17 cellular contexts compared by ENCODE assay signal in the genomic region with DNA sequence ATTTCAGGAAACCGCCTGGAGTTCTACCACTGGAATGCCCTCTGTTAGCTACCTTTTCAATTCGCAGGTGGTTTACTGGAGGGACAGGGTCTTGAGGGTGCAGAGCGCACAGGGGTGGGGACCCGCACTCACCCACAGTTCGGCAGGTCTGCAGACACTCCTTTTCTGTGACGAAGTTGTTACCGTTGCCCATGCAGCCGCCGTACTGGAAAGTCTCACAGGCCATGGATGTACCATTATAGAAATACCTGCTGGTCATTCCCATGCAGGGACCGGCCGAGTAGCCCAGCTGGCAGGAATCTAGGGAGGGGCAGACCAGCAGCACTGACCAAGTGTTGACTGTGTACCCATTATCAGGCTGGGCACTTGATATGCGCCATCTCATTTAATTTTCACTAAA. TPM values are rescaled to one million over a fixed set of nuclear protein-coding genes. Genes with fewer than 3 reads are reported as not detected.
A peak's percentile ranks its signal among the peaks of the same experiment; 100 is the strongest.
DNase-seq lines count a peak whose midpoint lies in the region; ATAC-seq, FAIRE-seq and TF ChIP-seq lines count a peak whose summit lies in the region.
"Had no signal": no experiment of that assay in that cellular context is flagged by ENCODE, and none has a peak within 500 bp of the region (broad histone marks: within the 10 kb centered on the region; RNA-seq: fewer than 3 reads in every experiment).

No MANE protein-coding gene starts in this region.

- H3K36me3 ChIP-seq in BLaER1 (peaks cover 4% of the 10 kb centered on the region; the same call in 1 of the 2 replicates), Caco-2 (ENCODE audit: control insufficient read depth, insufficient read depth, low read length) (no peaks in the 10 kb centered on the region), HepG2 (replicated peaks in 1 of 2; ENCODE audit: control insufficient read depth in 1 of 2, insufficient read depth in 2 of 2, low read length in 2 of 2) (peaks cover 25 to 62% of the 10 kb centered on the region in 2 experiments), testis (ENCODE audit: low read depth, missing control alignments) (no peaks in the 10 kb centered on the region)

- no peak overlapping the region for H2AFZ ChIP-seq in HepG2 (ENCODE audit: low read length)
- H2AFZ ChIP-seq: GM23248 had no signal

- H3K79me2 ChIP-seq in HepG2 (ENCODE audit: insufficient read depth, low read length) = peaks cover 6% of the 10 kb centered on the region

- H3K4me3 ChIP-seq in BLaER1 = peak overlapping the region; percentile 53; the same call in 1 of the 2 replicates
- H3K4me3 ChIP-seq in Caco-2 (ENCODE audit: low read depth, low read length) = no peak overlapping the region
- no peak overlapping the region for H3K4me3 ChIP-seq in HepG2 (replicated peaks in 1 of 3; ENCODE audit: insufficient read depth in 1 of 3, low read depth in 2 of 3, low read length in 3 of 3)
- no peak overlapping the region for H3K4me3 ChIP-seq in testis
- H3K4me3 ChIP-seq: A549, GM23248 had no signal

- H3K9ac ChIP-seq in BLaER1 (peak overlapping the region; percentile 79), HepG2 (ENCODE audit: insufficient read depth, low read depth, low read length) (no peak overlapping the region)
- H3K9ac ChIP-seq: GM23248 had no signal

- H3K4me2 ChIP-seq in BLaER1 (peak overlapping the region; percentile 92), HepG2 (ENCODE audit: low read depth, low read length) (no peak overlapping the region)
- H3K4me2 ChIP-seq: A549 had no signal

- no peak overlapping the region for H3K4me3 Mint-ChIP-seq in Caco-2 (ENCODE audit: unreplicated experiment)
- H3K4me3 Mint-ChIP-seq in type B pancreatic cell = no peak overlapping the region
- no peak overlapping the region for H3K4me3 Mint-ChIP-seq in activated CD8-positive, alpha-beta T cell treated with anti-CD3 and anti-CD28 coated beads, Interleukin-2, amount 10 ng/mL, durations not matched to agents 7 days and 5 days
- H3K4me3 Mint-ChIP-seq: CD4-positive, CD25-positive, alpha-beta regulatory T cell had no signal

- in situ Hi-C loops in HepG2 (cut with HindIII; ENCODE audit: extremely low pct_ligation_motif_present, low pct_unique_long_range_greater_than_20kb) = no loop called here

- intact Hi-C loops in Caco-2 (cut with micrococcal nuclease; ENCODE audit: unreplicated experiment) (no loop called here), HepG2 (cut with micrococcal nuclease; ENCODE audit: unreplicated experiment) (no loop called here), testis (cut with DNase I; ENCODE audit: low total_unique reads) (no loop called here)

- H3K27ac Mint-ChIP-seq in Caco-2 (ENCODE audit: unreplicated experiment) (peak overlapping the region; percentile 25), type B pancreatic cell (no peak overlapping the region)
- no peak overlapping the region for H3K27ac Mint-ChIP-seq in activated CD8-positive, alpha-beta T cell treated with anti-CD3 and anti-CD28 coated beads, Interleukin-2, amount 10 ng/mL, durations not matched to agents 7 days and 5 days
- H3K27ac Mint-ChIP-seq: CD4-positive, CD25-positive, alpha-beta regulatory T cell had no signal

- TF ChIP-seq EP300 in HepG2 (IDR thresholded peaks at IDR 0.05; ENCODE audit: low read depth in 2 of 2, low read length in 2 of 2) (no peak), HepG2 (CRISPR knock-in tag; IDR thresholded peaks at IDR 0.05; ENCODE audit: borderline replicate concordance) (no peak)

- POLR2A ChIA-PET in Caco-2 (lab: Charles Lee) (no interaction called here), HepG2 (lab: Yijun Ruan, JAX) (interaction anchor here (1.4 to 5.3 kb wide), 4 partner anchors 11 to 20 kb away, joined by 3 to 52 read pairs (median 16); a partner anchor contains a TSS)
- POLR2A ChIA-PET in activated CD8-positive, alpha-beta T cell treated with anti-CD3 and anti-CD28 coated beads, Interleukin-2, amount 10 ng/mL, durations not matched to agents 7 days and 5 days (lab: Charles Lee) = no interaction called here

- no peaks in the 10 kb centered on the region for H3K9me3 Mint-ChIP-seq in Caco-2 (ENCODE audit: unreplicated experiment)
- peaks cover 4% of the 10 kb centered on the region for H3K9me3 Mint-ChIP-seq in type B pancreatic cell
- H3K9me3 Mint-ChIP-seq in activated CD8-positive, alpha-beta T cell treated with anti-CD3 and anti-CD28 coated beads, Interleukin-2, amount 10 ng/mL, durations not matched to agents 7 days and 5 days (ENCODE audit: insufficient read depth) = no peaks in the 10 kb centered on the region
- H3K9me3 Mint-ChIP-seq: CD4-positive, CD25-positive, alpha-beta regulatory T cell had no signal

- CTCF ChIA-PET in Caco-2 (lab: Charles Lee) (no interaction called here), HepG2 (lab: Yijun Ruan, JAX; ENCODE audit: low intra/inter-chr PET ratio, low total read pairs) (no interaction called here)
- CTCF ChIA-PET in activated CD8-positive, alpha-beta T cell treated with anti-CD3 and anti-CD28 coated beads, Interleukin-2, amount 10 ng/mL, durations not matched to agents 7 days and 5 days (lab: Charles Lee) = no interaction called here

- TF ChIP-seq RAD21 in HepG2 (CRISPR knock-in tag; IDR thresholded peaks at IDR 0.05) = no peak

- H3K27ac ChIP-seq in BLaER1 (peak overlapping the region; percentile 98), HepG2 (ENCODE audit: extremely low read length, insufficient read depth, low read length) (peak overlapping the region; percentile 25), testis (no peak overlapping the region)
- H3K27ac ChIP-seq: A549, GM23248, HL-60 had no signal

- H3K36me3 Mint-ChIP-seq in Caco-2 (ENCODE audit: insufficient read depth, unreplicated experiment) (no peaks in the 10 kb centered on the region), type B pancreatic cell (peaks cover 9% of the 10 kb centered on the region)
- no peaks in the 10 kb centered on the region for H3K36me3 Mint-ChIP-seq in activated CD8-positive, alpha-beta T cell treated with anti-CD3 and anti-CD28 coated beads, Interleukin-2, amount 10 ng/mL, durations not matched to agents 7 days and 5 days (ENCODE audit: low read depth)
- H3K36me3 Mint-ChIP-seq: CD4-positive, CD25-positive, alpha-beta regulatory T cell had no signal

- peaks cover 8% of the 10 kb centered on the region for H3K4me1 Mint-ChIP-seq in Caco-2 (ENCODE audit: low read depth, unreplicated experiment)
- peaks cover 16% of the 10 kb centered on the region for H3K4me1 Mint-ChIP-seq in type B pancreatic cell (ENCODE audit: unreplicated experiment)
- H3K4me1 Mint-ChIP-seq in activated CD8-positive, alpha-beta T cell treated with anti-CD3 and anti-CD28 coated beads, Interleukin-2, amount 10 ng/mL, durations not matched to agents 7 days and 5 days (ENCODE audit: low read depth) = no peaks in the 10 kb centered on the region
- H3K4me1 Mint-ChIP-seq: CD4-positive, CD25-positive, alpha-beta regulatory T cell had no signal

- H3K4me1 ChIP-seq in BLaER1 (peaks cover 77% of the 10 kb centered on the region), Caco-2 (peaks cover 7% of the 10 kb centered on the region; the same call in 1 of the 2 replicates), HepG2 (ENCODE audit: insufficient read depth, low read length) (peaks cover 81% of the 10 kb centered on the region), testis (peaks cover 6% of the 10 kb centered on the region)
- H3K4me1 ChIP-seq: A549 had no signal

- no peak for ATAC-seq in HepG2
- no peak for ATAC-seq in activated CD8-positive, alpha-beta T cell treated with anti-CD3 and anti-CD28 coated beads, Interleukin-2, amount 10 ng/mL, durations not matched to agents 7 days and 5 days
- ATAC-seq: HCT116 had no signal

- FAIRE-seq in HepG2 (lab: Jason Lieb, UNC) = no peak
- FAIRE-seq: A549, H54 had no signal

- 100% methylated on average over 10 of the region's 12 CpGs for WGBS in HepG2 (ENCODE audit: low lambda C conversion rate)
- WGBS in testis, 2 donors = 93 to 96% methylated on average over 11 to 12 of the region's 12 CpGs

- TF ChIP-seq CTCF in Caco-2 (IDR thresholded peaks at IDR 0.05; ENCODE audit: insufficient read depth in 1 of 2, low read depth in 1 of 2, low read length in 1 of 2, severe bottlenecking in 1 of 2, unreplicated experiment in 1 of 2) (no peak), HepG2 (CRISPR knock-in tag; IDR thresholded peaks at IDR 0.05) (no peak), type B pancreatic cell (conservative IDR thresholded peaks at IDR 0.05) (no peak), testis (IDR thresholded peaks at IDR 0.05) (no peak)

- H4K20me1 ChIP-seq in BLaER1 (no peaks in the 10 kb centered on the region), HepG2 (ENCODE audit: insufficient read depth, low read length) (peaks cover 65% of the 10 kb centered on the region)

- TF ChIP-seq POLR2A in HepG2 (IDR thresholded peaks at IDR 0.05; ENCODE audit: insufficient read depth in 1 of 2, low read depth in 2 of 2, low read length in 2 of 2) = no peak; a peak in 1 of 4 replicates
- TF ChIP-seq POLR2A in testis (IDR thresholded peaks at IDR 0.05) = no peak

- no peaks in the 10 kb centered on the region for H3K27me3 ChIP-seq in BLaER1
- no peaks in the 10 kb centered on the region for H3K27me3 ChIP-seq in Caco-2 (replicated peaks; ENCODE audit: control insufficient read depth, insufficient read depth, low read length)
- H3K27me3 ChIP-seq in HepG2 (ENCODE audit: control insufficient read depth in 1 of 2, insufficient read depth in 2 of 2, low read length in 2 of 2) = peaks cover 0 to 1% of the 10 kb centered on the region in 2 experiments; a peak in 1 of 5 replicates
- no peaks in the 10 kb centered on the region for H3K27me3 ChIP-seq in testis

- H3K9me3 ChIP-seq in BLaER1 (peaks cover 8% of the 10 kb centered on the region; the same call in 1 of the 2 replicates), Caco-2 (no peaks in the 10 kb centered on the region), HepG2 (ENCODE audit: low read length) (no peaks in the 10 kb centered on the region), testis (no peaks in the 10 kb centered on the region)

- BruUV-seq in Caco-2 (replicated peaks; lab: Mats Ljungman, UMichigan) (no TSS peak), HepG2 (replicated peaks; lab: Mats Ljungman, UMichigan) (no TSS peak)

- DNase-seq in Caco-2 (no peak), HepG2 (ENCODE audit: low spot score) (no peak), type B pancreatic cell (ENCODE audit: extremely low spot score, unreplicated experiment) (peak; percentile 54), testis (no peak), NCI-H510A (lab: John Stamatoyannopoulos, UW) (no peak)
- DNase-seq in activated CD8-positive, alpha-beta T cell treated with anti-CD3 and anti-CD28 coated beads, Interleukin-2, amount 10 ng/mL, durations not matched to agents 7 days and 5 days = no peak
- DNase-seq: Calu3; CD4-positive, CD25-positive, alpha-beta regulatory T cell; DMS 273 treated with DMSO at 0.1 percent for 48 hours; GM23248 had no signal

- H3K27me3 Mint-ChIP-seq in Caco-2 (ENCODE audit: insufficient read depth, unreplicated experiment) = no peaks in the 10 kb centered on the region
- H3K27me3 Mint-ChIP-seq in type B pancreatic cell = peaks cover 4% of the 10 kb centered on the region
- H3K27me3 Mint-ChIP-seq in activated CD8-positive, alpha-beta T cell treated with anti-CD3 and anti-CD28 coated beads, Interleukin-2, amount 10 ng/mL, durations not matched to agents 7 days and 5 days (ENCODE audit: low read depth) = peaks cover 6% of the 10 kb centered on the region

RNA-seq across cellular contexts. Expression of a gene that starts 16.8 kb away (rescaled TPM):
- 2.2 and 2.6 TPM in 2 replicates for total RNA-seq in Caco-2 (2022)
- total RNA-seq in HepG2 (2016; rRNA removed; fragmentation: Illumina TruSeq; extraction: Trizol) = 612 and 1,510 TPM in 2 replicates
- total RNA-seq in HepG2 (2016; cell fraction: cytosol; rRNA removed; fragmentation: Illumina TruSeq; extraction: Trizol; ENCODE audit: low read depth) = 264 and 266 TPM in 2 replicates
- 610 and 1,558 TPM in 2 replicates for total RNA-seq in HepG2 (2016; cell fraction: insoluble cytoplasmic fraction; rRNA removed; fragmentation: Illumina TruSeq; extraction: Trizol)
- 284 and 296 TPM in 2 replicates for total RNA-seq in HepG2 (2016; cell fraction: membrane; rRNA removed; fragmentation: Illumina TruSeq; extraction: Trizol)
- total RNA-seq in HepG2 (2016; cell fraction: nucleus; rRNA removed; fragmentation: Illumina TruSeq; extraction: Trizol) = 1,103 and 1,244 TPM in 2 replicates
- 2,580 and 3,919 TPM in 2 replicates for polyA plus RNA-seq in HepG2 (2011; rRNA removed)
- 3,676 and 4,547 TPM in 2 replicates for polyA plus RNA-seq in HepG2 (2011; cell fraction: cytosol; rRNA removed)
- polyA plus RNA-seq in HepG2 (2011; cell fraction: nucleus; rRNA removed) = 1,589 and 2,063 TPM in 2 replicates
- polyA plus RNA-seq in HepG2 (2012) = 2,894 and 3,165 TPM in 2 replicates
- polyA plus RNA-seq in HepG2 (2016; cell fraction: cytosol; fragmentation: Illumina TruSeq; extraction: Trizol; ENCODE audit: low read depth) = 305 and 334 TPM in 2 replicates
- polyA plus RNA-seq in HepG2 (2016; cell fraction: insoluble cytoplasmic fraction; fragmentation: Illumina TruSeq; extraction: Trizol; ENCODE audit: low read depth) = 674 and 676 TPM in 2 replicates
- polyA plus RNA-seq in HepG2 (2016; cell fraction: membrane; fragmentation: Illumina TruSeq; extraction: Trizol; ENCODE audit: low read depth) = 279 and 293 TPM in 2 replicates
- 2,037 and 2,236 TPM in 2 replicates for polyA plus RNA-seq in HepG2 (2016; cell fraction: nucleus; fragmentation: Illumina TruSeq; extraction: Trizol; ENCODE audit: insufficient read depth, low read depth)
- polyA minus RNA-seq in HepG2 (2011; rRNA and poly(A)+ RNA removed; ENCODE audit: low replicate concordance) = 0.72 and 924 TPM in 2 replicates
- 612 and 1,026 TPM in 2 replicates for polyA minus RNA-seq in HepG2 (2011; cell fraction: cytosol; rRNA and poly(A)+ RNA removed)
- polyA minus RNA-seq in HepG2 (2011; cell fraction: nucleus; rRNA and poly(A)+ RNA removed) = 323 and 565 TPM in 2 replicates
- 110 and 230 TPM in 2 replicates for total RNA-seq in type B pancreatic cell (ENCODE audit: low replicate concordance)
- total RNA-seq in activated CD8-positive, alpha-beta T cell treated with anti-CD3 and anti-CD28 coated beads, Interleukin-2, amount 10 ng/mL, durations not matched to agents 7 days and 5 days = not detected
- total RNA-seq in testis = under 1 TPM; 0.47 to 0.68 TPM
- polyA plus RNA-seq in testis (ENCODE audit: insufficient read depth, low read depth, low replicate concordance) = 0.88 TPM
- total RNA-seq: CD4-positive, CD25-positive, alpha-beta regulatory T cell; GM23248 had no signal
- polyA plus RNA-seq: CD4-positive, CD25-positive, alpha-beta regulatory T cell; GM23248 had no signal

RNA-seq across cellular contexts. Expression of a gene that starts 37.8 kb away (rescaled TPM):
- total RNA-seq in Caco-2 (2022) (54.6 and 55.0 TPM in 2 replicates), HepG2 (2016; rRNA removed; fragmentation: Illumina TruSeq; extraction: Trizol) (0.81 and 1.8 TPM in 2 replicates), type B pancreatic cell (ENCODE audit: low replicate concordance) (33.2 and 35.9 TPM in 2 replicates), testis (1 to 10 TPM; 5.4 to 9.2 TPM)
- total RNA-seq in HepG2 (2016; cell fraction: cytosol; rRNA removed; fragmentation: Illumina TruSeq; extraction: Trizol; ENCODE audit: low read depth) = 0.61 and 1.1 TPM in 2 replicates
- 0.94 and 1.8 TPM in 2 replicates for total RNA-seq in HepG2 (2016; cell fraction: insoluble cytoplasmic fraction; rRNA removed; fragmentation: Illumina TruSeq; extraction: Trizol)
- 0.19 and 0.38 TPM in 2 replicates for total RNA-seq in HepG2 (2016; cell fraction: membrane; rRNA removed; fragmentation: Illumina TruSeq; extraction: Trizol)
- 2.7 and 3.5 TPM in 2 replicates for total RNA-seq in HepG2 (2016; cell fraction: nucleus; rRNA removed; fragmentation: Illumina TruSeq; extraction: Trizol)
- polyA plus RNA-seq in HepG2 (2011; rRNA removed) (12.5 and 14.8 TPM in 2 replicates), testis (ENCODE audit: insufficient read depth, low read depth, low replicate concordance) (7.1 TPM)
- polyA plus RNA-seq in HepG2 (2011; cell fraction: cytosol; rRNA removed) = 1.6 and 3.1 TPM in 2 replicates
- polyA plus RNA-seq in HepG2 (2011; cell fraction: nucleus; rRNA removed) = 155 and 222 TPM in 2 replicates
- 6.2 and 7.2 TPM in 2 replicates for polyA plus RNA-seq in HepG2 (2012)
- 0.14 and 0.26 TPM in 2 replicates for polyA plus RNA-seq in HepG2 (2016; cell fraction: cytosol; fragmentation: Illumina TruSeq; extraction: Trizol; ENCODE audit: low read depth)
- polyA plus RNA-seq in HepG2 (2016; cell fraction: insoluble cytoplasmic fraction; fragmentation: Illumina TruSeq; extraction: Trizol; ENCODE audit: low read depth) = 0.92 and 0.93 TPM in 2 replicates
- 0.17 TPM in 1 of 2 replicates, not detected in the other for polyA plus RNA-seq in HepG2 (2016; cell fraction: membrane; fragmentation: Illumina TruSeq; extraction: Trizol; ENCODE audit: low read depth)
- polyA plus RNA-seq in HepG2 (2016; cell fraction: nucleus; fragmentation: Illumina TruSeq; extraction: Trizol; ENCODE audit: insufficient read depth, low read depth) = 8.0 and 11.0 TPM in 2 replicates
- polyA minus RNA-seq in HepG2 (2011; rRNA and poly(A)+ RNA removed; ENCODE audit: low replicate concordance) = 6.7 TPM in 1 of 2 replicates, not detected in the other
- 1.1 and 1.3 TPM in 2 replicates for polyA minus RNA-seq in HepG2 (2011; cell fraction: cytosol; rRNA and poly(A)+ RNA removed)
- polyA minus RNA-seq in HepG2 (2011; cell fraction: nucleus; rRNA and poly(A)+ RNA removed) = 11.6 and 13.7 TPM in 2 replicates
- not detected for total RNA-seq in activated CD8-positive, alpha-beta T cell treated with anti-CD3 and anti-CD28 coated beads, Interleukin-2, amount 10 ng/mL, durations not matched to agents 7 days and 5 days
- total RNA-seq: CD4-positive, CD25-positive, alpha-beta regulatory T cell; Daoy; GM23248 had no signal
- polyA plus RNA-seq: AG04450; CD4-positive, CD25-positive, alpha-beta regulatory T cell; GM23248 had no signal

Comparison
In these comparisons a context has a peak if more than half of its experiments do, and no peak if none do; other contexts are left out.
1. H3K27ac ChIP-seq: peak in BLaER1 (single experiment) and HepG2 (single experiment); none in testis (0 of 2).
2. RNA of a gene that starts 16.8 kb away (total RNA-seq): 264 to 1,558 TPM in HepG2 and 110 to 230 TPM in type B pancreatic cell; 2.2 to 2.6 TPM in Caco-2, 0.47 to 0.68 TPM in testis and not detected in activated CD8-positive, alpha-beta T cell treated with anti-CD3 and anti-CD28 coated beads, Interleukin-2, amount 10 ng/mL, durations not matched to agents 7 days and 5 days; every median in the first group is over 10 times any median in the second.